ENCODE assay signal across 3 cellular contexts in the genomic region with DNA sequence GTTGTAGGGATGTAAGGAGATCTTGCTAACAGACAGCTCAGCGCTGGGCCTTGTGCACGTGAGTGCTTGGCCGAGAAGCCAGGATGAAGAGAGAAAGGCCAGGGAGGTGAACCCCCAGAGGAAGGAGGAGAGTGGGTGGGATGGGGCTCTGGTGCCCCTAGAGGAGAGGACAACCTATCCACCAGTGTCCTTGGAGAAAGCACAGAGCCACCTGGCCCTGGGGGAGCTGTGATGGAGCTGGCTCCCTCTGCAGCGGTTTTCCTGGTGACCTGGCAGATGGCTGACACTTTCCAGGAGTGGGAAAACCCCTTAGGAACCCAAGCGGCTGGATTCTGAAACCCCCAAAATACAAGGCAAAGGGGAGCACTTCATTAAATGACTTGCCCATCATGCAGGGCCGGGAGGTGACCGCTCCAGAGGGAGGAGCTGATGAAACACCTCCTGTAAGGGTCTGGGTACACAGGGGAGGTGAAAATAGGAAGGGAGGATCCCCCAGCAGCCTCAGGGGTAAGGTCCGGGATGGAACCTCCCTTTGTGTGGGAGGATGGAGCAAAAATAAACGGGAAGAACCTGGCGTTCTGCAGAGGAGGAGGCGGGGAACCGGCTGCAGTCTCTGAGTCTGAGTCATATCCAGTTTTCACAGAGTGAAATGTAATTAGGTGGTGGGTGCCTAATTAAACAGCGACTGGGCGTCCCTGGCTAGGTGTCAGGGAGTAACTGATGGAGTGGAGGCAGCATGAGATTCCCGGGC.
A peak's percentile ranks its signal among the peaks of the same experiment; 100 is the strongest.
TF ChIP-seq lines count a peak whose summit lies in the region.

No MANE protein-coding gene starts in this region.

TF ChIP-seq in HEK293, 187 proteins besides CTCF, POLR2A, EP300 and RAD21 (continues in another document):
- TF ChIP-seq, protein P1, sequence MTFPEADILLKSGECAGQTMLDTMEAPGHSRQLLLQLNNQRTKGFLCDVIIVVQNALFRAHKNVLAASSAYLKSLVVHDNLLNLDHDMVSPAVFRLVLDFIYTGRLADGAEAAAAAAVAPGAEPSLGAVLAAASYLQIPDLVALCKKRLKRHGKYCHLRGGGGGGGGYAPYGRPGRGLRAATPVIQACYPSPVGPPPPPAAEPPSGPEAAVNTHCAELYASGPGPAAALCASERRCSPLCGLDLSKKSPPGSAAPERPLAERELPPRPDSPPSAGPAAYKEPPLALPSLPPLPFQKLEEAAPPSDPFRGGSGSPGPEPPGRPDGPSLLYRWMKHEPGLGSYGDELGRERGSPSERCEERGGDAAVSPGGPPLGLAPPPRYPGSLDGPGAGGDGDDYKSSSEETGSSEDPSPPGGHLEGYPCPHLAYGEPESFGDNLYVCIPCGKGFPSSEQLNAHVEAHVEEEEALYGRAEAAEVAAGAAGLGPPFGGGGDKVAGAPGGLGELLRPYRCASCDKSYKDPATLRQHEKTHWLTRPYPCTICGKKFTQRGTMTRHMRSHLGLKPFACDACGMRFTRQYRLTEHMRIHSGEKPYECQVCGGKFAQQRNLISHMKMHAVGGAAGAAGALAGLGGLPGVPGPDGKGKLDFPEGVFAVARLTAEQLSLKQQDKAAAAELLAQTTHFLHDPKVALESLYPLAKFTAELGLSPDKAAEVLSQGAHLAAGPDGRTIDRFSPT (tag by site-specific recombination; IDR thresholded peaks at IDR 0.05): no peak
- no peak for TF ChIP-seq ZFP41 (tag by site-specific recombination; IDR thresholded peaks at IDR 0.05; ENCODE audit: borderline replicate concordance)
- TF ChIP-seq, protein P2, sequence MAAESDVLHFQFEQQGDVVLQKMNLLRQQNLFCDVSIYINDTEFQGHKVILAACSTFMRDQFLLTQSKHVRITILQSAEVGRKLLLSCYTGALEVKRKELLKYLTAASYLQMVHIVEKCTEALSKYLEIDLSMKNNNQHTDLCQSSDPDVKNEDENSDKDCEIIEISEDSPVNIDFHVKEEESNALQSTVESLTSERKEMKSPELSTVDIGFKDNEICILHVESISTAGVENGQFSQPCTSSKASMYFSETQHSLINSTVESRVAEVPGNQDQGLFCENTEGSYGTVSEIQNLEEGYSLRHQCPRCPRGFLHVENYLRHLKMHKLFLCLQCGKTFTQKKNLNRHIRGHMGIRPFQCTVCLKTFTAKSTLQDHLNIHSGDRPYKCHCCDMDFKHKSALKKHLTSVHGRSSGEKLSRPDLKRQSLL (tag by site-specific recombination; IDR thresholded peaks at IDR 0.05): no peak
- no peak for TF ChIP-seq HOXA7 (CRISPR knock-in tag; IDR thresholded peaks at IDR 0.05; ENCODE audit: borderline replicate concordance)
- peak; percentile 95 for TF ChIP-seq WT1 (tag by site-specific recombination; IDR thresholded peaks at IDR 0.05)
- TF ChIP-seq EGR2 (tag by site-specific recombination; IDR thresholded peaks at IDR 0.05; ENCODE audit: low read depth): peak; percentile 89
- TF ChIP-seq, protein P3, sequence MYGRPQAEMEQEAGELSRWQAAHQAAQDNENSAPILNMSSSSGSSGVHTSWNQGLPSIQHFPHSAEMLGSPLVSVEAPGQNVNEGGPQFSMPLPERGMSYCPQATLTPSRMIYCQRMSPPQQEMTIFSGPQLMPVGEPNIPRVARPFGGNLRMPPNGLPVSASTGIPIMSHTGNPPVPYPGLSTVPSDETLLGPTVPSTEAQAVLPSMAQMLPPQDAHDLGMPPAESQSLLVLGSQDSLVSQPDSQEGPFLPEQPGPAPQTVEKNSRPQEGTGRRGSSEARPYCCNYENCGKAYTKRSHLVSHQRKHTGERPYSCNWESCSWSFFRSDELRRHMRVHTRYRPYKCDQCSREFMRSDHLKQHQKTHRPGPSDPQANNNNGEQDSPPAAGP (tag by site-specific recombination; IDR thresholded peaks at IDR 0.05): peak; percentile 63
- TF ChIP-seq ZFP69B (tag by site-specific recombination; IDR thresholded peaks at IDR 0.05): no peak
- no peak for TF ChIP-seq ZNF510 (tag by site-specific recombination; IDR thresholded peaks at IDR 0.05; ENCODE audit: insufficient replicate concordance)
- no peak for TF ChIP-seq ZNF266 (tag by site-specific recombination; IDR thresholded peaks at IDR 0.05; ENCODE audit: low read depth)
- TF ChIP-seq KLF1 (tag by site-specific recombination; IDR thresholded peaks at IDR 0.05): 0 out of 2 replicates have a peak, but pooled peaks have one; percentile 19
- TF ChIP-seq, protein P4, sequence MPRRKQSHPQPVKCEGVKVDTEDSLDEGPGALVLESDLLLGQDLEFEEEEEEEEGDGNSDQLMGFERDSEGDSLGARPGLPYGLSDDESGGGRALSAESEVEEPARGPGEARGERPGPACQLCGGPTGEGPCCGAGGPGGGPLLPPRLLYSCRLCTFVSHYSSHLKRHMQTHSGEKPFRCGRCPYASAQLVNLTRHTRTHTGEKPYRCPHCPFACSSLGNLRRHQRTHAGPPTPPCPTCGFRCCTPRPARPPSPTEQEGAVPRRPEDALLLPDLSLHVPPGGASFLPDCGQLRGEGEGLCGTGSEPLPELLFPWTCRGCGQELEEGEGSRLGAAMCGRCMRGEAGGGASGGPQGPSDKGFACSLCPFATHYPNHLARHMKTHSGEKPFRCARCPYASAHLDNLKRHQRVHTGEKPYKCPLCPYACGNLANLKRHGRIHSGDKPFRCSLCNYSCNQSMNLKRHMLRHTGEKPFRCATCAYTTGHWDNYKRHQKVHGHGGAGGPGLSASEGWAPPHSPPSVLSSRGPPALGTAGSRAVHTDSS (tag by site-specific recombination; IDR thresholded peaks at IDR 0.05): no peak

TF ChIP-seq in GM12878, 131 proteins besides CTCF, POLR2A, EP300 and RAD21 (continues in another document):
- TF ChIP-seq POU2F2 (IDR thresholded peaks at IDR 0.05; ENCODE audit: borderline replicate concordance, low read depth, low read length): no peak
- peak in 1 of 2 experiments; percentile 96; a peak in 2 of 4 replicates for TF ChIP-seq ETV6 (conservative IDR thresholded peaks at IDR 0.05 in 1 of 2, IDR thresholded peaks at IDR 0.05 in 1 of 2; ENCODE audit: borderline replicate concordance in 1 of 2, low read depth in 1 of 2)
- no peak for TF ChIP-seq CHD4 (IDR thresholded peaks at IDR 0.05)
- TF ChIP-seq, protein P5, sequence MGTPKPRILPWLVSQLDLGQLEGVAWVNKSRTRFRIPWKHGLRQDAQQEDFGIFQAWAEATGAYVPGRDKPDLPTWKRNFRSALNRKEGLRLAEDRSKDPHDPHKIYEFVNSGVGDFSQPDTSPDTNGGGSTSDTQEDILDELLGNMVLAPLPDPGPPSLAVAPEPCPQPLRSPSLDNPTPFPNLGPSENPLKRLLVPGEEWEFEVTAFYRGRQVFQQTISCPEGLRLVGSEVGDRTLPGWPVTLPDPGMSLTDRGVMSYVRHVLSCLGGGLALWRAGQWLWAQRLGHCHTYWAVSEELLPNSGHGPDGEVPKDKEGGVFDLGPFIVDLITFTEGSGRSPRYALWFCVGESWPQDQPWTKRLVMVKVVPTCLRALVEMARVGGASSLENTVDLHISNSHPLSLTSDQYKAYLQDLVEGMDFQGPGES (IDR thresholded peaks at IDR 0.05): no peak
- TF ChIP-seq, protein P6, sequence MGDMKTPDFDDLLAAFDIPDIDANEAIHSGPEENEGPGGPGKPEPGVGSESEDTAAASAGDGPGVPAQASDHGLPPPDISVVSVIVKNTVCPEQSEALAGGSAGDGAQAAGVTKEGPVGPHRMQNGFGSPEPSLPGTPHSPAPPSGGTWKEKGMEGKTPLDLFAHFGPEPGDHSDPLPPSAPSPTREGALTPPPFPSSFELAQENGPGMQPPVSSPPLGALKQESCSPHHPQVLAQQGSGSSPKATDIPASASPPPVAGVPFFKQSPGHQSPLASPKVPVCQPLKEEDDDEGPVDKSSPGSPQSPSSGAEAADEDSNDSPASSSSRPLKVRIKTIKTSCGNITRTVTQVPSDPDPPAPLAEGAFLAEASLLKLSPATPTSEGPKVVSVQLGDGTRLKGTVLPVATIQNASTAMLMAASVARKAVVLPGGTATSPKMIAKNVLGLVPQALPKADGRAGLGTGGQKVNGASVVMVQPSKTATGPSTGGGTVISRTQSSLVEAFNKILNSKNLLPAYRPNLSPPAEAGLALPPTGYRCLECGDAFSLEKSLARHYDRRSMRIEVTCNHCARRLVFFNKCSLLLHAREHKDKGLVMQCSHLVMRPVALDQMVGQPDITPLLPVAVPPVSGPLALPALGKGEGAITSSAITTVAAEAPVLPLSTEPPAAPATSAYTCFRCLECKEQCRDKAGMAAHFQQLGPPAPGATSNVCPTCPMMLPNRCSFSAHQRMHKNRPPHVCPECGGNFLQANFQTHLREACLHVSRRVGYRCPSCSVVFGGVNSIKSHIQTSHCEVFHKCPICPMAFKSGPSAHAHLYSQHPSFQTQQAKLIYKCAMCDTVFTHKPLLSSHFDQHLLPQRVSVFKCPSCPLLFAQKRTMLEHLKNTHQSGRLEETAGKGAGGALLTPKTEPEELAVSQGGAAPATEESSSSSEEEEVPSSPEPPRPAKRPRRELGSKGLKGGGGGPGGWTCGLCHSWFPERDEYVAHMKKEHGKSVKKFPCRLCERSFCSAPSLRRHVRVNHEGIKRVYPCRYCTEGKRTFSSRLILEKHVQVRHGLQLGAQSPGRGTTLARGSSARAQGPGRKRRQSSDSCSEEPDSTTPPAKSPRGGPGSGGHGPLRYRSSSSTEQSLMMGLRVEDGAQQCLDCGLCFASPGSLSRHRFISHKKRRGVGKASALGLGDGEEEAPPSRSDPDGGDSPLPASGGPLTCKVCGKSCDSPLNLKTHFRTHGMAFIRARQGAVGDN (IDR thresholded peaks at IDR 0.05): no peak; the same call in 1 of the 2 replicates
- TF ChIP-seq FOXK2 (IDR thresholded peaks at IDR 0.05): no peak
- TF ChIP-seq, protein P7, sequence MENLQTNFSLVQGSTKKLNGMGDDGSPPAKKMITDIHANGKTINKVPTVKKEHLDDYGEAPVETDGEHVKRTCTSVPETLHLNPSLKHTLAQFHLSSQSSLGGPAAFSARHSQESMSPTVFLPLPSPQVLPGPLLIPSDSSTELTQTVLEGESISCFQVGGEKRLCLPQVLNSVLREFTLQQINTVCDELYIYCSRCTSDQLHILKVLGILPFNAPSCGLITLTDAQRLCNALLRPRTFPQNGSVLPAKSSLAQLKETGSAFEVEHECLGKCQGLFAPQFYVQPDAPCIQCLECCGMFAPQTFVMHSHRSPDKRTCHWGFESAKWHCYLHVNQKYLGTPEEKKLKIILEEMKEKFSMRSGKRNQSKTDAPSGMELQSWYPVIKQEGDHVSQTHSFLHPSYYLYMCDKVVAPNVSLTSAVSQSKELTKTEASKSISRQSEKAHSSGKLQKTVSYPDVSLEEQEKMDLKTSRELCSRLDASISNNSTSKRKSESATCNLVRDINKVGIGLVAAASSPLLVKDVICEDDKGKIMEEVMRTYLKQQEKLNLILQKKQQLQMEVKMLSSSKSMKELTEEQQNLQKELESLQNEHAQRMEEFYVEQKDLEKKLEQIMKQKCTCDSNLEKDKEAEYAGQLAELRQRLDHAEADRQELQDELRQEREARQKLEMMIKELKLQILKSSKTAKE (IDR thresholded peaks at IDR 0.05; ENCODE audit: low read depth, poor library complexity, severe bottlenecking): no peak
- no peak for TF ChIP-seq RUNX3 (IDR thresholded peaks at IDR 0.05; ENCODE audit: low read length)
- TF ChIP-seq HDAC2 (IDR thresholded peaks at IDR 0.05): no peak
- TF ChIP-seq RB1 (IDR thresholded peaks at IDR 0.05; ENCODE audit: borderline replicate concordance): no peak

TF ChIP-seq in GM12891, 5 proteins besides CTCF, POLR2A, EP300 and RAD21:
- TF ChIP-seq SPI1 (IDR thresholded peaks at IDR 0.05; ENCODE audit: low read depth, low read length): no peak
- no peak for TF ChIP-seq TAF1 (IDR thresholded peaks at IDR 0.05; ENCODE audit: low read depth, low read length)
- TF ChIP-seq POU2F2 (IDR thresholded peaks at IDR 0.05; ENCODE audit: low read depth, low read length): no peak
- TF ChIP-seq PAX5 (IDR thresholded peaks at IDR 0.05; ENCODE audit: insufficient read depth, low read length, severe bottlenecking): no peak
- no peak for TF ChIP-seq POLR2AphosphoS5 (IDR thresholded peaks at IDR 0.05; ENCODE audit: low read depth, low read length)
TF ChIP-seq in GM12891: peak in this region for 0.
